34 cellular contexts compared by ENCODE assay signal in the genomic region with DNA sequence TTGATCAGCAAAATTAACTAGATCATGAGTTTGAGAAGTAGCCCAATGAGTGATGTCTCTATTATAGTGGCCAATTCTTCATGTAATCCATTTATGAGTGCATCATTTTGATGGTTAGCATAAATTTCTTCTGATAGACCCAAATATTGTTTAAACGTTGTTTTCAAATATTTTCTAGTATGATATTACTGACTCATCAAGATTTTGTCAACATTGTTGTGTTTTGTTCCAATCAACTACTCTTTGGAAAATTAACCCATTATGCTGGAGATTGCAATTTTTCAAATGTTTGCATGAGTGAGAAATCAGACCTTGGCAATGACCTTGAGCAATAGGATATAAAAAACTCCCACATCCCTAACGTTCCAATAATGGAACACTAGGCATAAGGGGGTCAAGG.
"Had no signal": no experiment of that assay in that cellular context is flagged by ENCODE, and none has a peak within 500 bp of the region (broad histone marks: within the 10 kb centered on the region; RNA-seq: fewer than 3 reads in every experiment).

No MANE protein-coding gene starts in this region.

- H3K27me3 ChIP-seq: MG63 had no signal

- H3K36me3 ChIP-seq: MG63 had no signal

- DNase-seq: Karpas-422, Kasumi-1, MG63, MM.1S, MV-4-11, NCI-H1048, NCI-H1092, NCI-H1092 treated with DMSO at 0.1 percent for 48 hours, NCI-H1105, NCI-H1105 treated with DMSO at 0.1 percent for 48 hours, NCI-H1417, NCI-H1417 treated with DMSO at 0.1 percent for 48 hours, NCI-H1436, NCI-H1436 treated with DMSO at 0.1 percent for 48 hours, NCI-H146, NCI-H1694, NCI-H1694 treated with DMSO at 0.1 percent for 48 hours, NCI-H187, NCI-H187 treated with DMSO at 0.1 percent for 48 hours, NCI-H1930, NCI-H2029, NCI-H2029 treated with DMSO at 0.1 percent for 48 hours, NCI-H2081, NCI-H2081 treated with DMSO at 0.1 percent for 48 hours, NCI-H2107, NCI-H2171, NCI-H2171 treated with DMSO at 0.1 percent for 48 hours, NCI-H2227 treated with DMSO at 0.1 percent for 48 hours, NCI-H226, NCI-H345, NCI-H446, NCI-H446 treated with DMSO at 0.1 percent for 48 hours, NCI-H510A, NCI-H510A treated with DMSO at 0.1 percent for 48 hours had no signal

- H3K9me3 ChIP-seq: MG63 had no signal

- H3K4me3 ChIP-seq: MG63 had no signal
